In the genomic region with DNA sequence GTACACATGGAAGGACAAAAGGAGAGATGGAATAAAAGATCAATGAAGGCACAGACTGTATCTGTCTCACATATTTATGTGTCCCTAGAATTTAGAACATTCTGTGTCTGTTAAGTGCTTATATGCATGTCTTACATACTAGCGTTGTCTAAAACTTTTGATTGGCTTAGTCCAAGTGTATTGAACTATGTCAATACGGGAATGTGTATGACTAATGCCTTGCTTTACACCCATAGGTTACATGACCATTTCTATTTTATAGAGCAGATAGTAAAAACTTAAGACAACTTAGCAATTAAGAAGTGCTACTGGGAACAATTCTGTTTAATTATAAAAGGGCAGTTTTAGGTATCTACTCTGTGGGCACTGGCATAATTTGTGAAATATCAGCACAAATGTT, we compare ENCODE assay signal across 23 cellular contexts.
"Had no signal": no experiment of that assay in that cellular context is flagged by ENCODE, and none has a peak within 500 bp of the region (broad histone marks: within the 10 kb centered on the region; RNA-seq: fewer than 3 reads in every experiment).

No MANE protein-coding gene starts in this region.

- DNase-seq: activated B cell treated with CpG ODN at 0.5 μM for 24 hours; activated CD4-positive, alpha-beta memory T cell treated with anti-CD3 and anti-CD28 coated beads, Interleukin-2, amount 10 ng/mL, durations not matched to agents 7 days and 5 days; activated CD4-positive, alpha-beta T cell treated with anti-CD3 and anti-CD28 coated beads, Interleukin-2, amount 10 ng/mL, durations not matched to agents 24 days and 14 days; activated CD8-positive, alpha-beta memory T cell treated with anti-CD3 and anti-CD28 coated beads, Interleukin-2, amount 50 U/mL, for 48 hours; activated gamma-delta T cell; activated naive CD4-positive, alpha-beta T cell; activated naive CD4-positive, alpha-beta T cell treated with anti-CD3 and anti-CD28 coated beads, Interleukin-2, amount 10 ng/mL, durations not matched to agents 7 days and 5 days; activated naive CD8-positive, alpha-beta T cell treated with anti-CD3 and anti-CD28 coated beads, Interleukin-2, amount 10 ng/mL, durations not matched to agents 7 days and 5 days; activated T-cell treated with anti-CD3 and anti-CD28 coated beads for 4 hours; activated T-cell treated with anti-CD3 and anti-CD28 coated beads, Interleukin-2, amount 50 U/mL, for 24 hours; activated T-cell treated with anti-CD3 and anti-CD28 coated beads, Interleukin-2, amount 50 U/mL, for 72 hours; brain microvascular endothelial cell; cortex of kidney; dermis blood vessel endothelial cell; effector CD4-positive, alpha-beta T cell; effector memory CD8-positive, alpha-beta T cell; foreskin fibroblast; T-helper 1 cell; T-helper 17 cell; T1000; WERI-Rb-1 had no signal

- ATAC-seq: activated CD4-positive, CD25-positive, alpha-beta regulatory T cell treated with anti-CD3 and anti-CD28 coated beads, Interleukin-2, amount 50 U/mL, for 24 hours; activated naive CD4-positive, alpha-beta T cell treated with anti-CD3 and anti-CD28 coated beads, Interleukin-2, amount 50 U/mL, for 72 hours; activated T-cell treated with anti-CD3 and anti-CD28 coated beads, Interleukin-2, amount 50 U/mL, for 72 hours; effector memory CD8-positive, alpha-beta T cell; T-helper 17 cell had no signal
